ENCODE assay signal across 23 cellular contexts in genomic region chr18:44238449-44238848, GRCh38.
"Had no signal": no experiment of that assay in that cellular context is flagged by ENCODE, and none has a peak within 500 bp of the region (broad histone marks: within the 10 kb centered on the region; RNA-seq: fewer than 3 reads in every experiment).

No MANE protein-coding gene starts in this region.

- H3K9me3 ChIP-seq: sigmoid colon, upper lobe of left lung had no signal

- H3K27me3 ChIP-seq: hepatocyte, sigmoid colon, upper lobe of left lung had no signal

- H3K4me2 ChIP-seq: hepatocyte had no signal

- H3K27ac Mint-ChIP-seq: activated CD4-positive, alpha-beta T cell treated with anti-CD3 and anti-CD28 coated beads, Interleukin-2, amount 10 ng/mL, durations not matched to agents 7 days and 5 days; activated CD8-positive, alpha-beta memory T cell treated with anti-CD3 and anti-CD28 coated beads, Interleukin-2, amount 10 ng/mL, durations not matched to agents 7 days and 5 days; activated CD8-positive, alpha-beta T cell treated with anti-CD3 and anti-CD28 coated beads for 36 hours; activated naive CD4-positive, alpha-beta T cell treated with anti-CD3 and anti-CD28 coated beads, Interleukin-2, amount 50 U/mL, for 24 hours; activated T-helper 1 cell treated with anti-CD3 and anti-CD28 coated beads, Interleukin-12 subunit alpha, Interleukin-12 subunit beta, Interleukin-2, Interleukin-4 antibody, amounts not matched to agents 30 ng/mL and 10 ng/mL and 1 ng/mL, durations not matched to agents 14 hours and 24 hours and 36 hours; immature natural killer cell; natural killer cell had no signal

- ATAC-seq: activated CD8-positive, alpha-beta memory T cell treated with anti-CD3 and anti-CD28 coated beads, Interleukin-2, amount 10 ng/mL, durations not matched to agents 7 days and 5 days; activated CD8-positive, alpha-beta T cell treated with anti-CD3 and anti-CD28 coated beads for 36 hours; left ventricle myocardium superior; natural killer cell had no signal

- H3K27ac ChIP-seq: hepatocyte, sigmoid colon, upper lobe of left lung, VCaP had no signal

- H3K36me3 Mint-ChIP-seq: activated CD8-positive, alpha-beta memory T cell treated with anti-CD3 and anti-CD28 coated beads, Interleukin-2, amount 10 ng/mL, durations not matched to agents 7 days and 5 days; activated naive CD4-positive, alpha-beta T cell treated with anti-CD3 and anti-CD28 coated beads, Interleukin-2, amount 50 U/mL, for 24 hours; immature natural killer cell; natural killer cell had no signal

- H3K4me1 ChIP-seq: upper lobe of left lung had no signal

- H3K4me3 ChIP-seq: hepatocyte, sigmoid colon, upper lobe of left lung had no signal

- H3K27me3 Mint-ChIP-seq: activated CD4-positive, alpha-beta T cell treated with anti-CD3 and anti-CD28 coated beads, Interleukin-2, amount 10 ng/mL, durations not matched to agents 7 days and 5 days; activated CD8-positive, alpha-beta memory T cell treated with anti-CD3 and anti-CD28 coated beads, Interleukin-2, amount 10 ng/mL, durations not matched to agents 7 days and 5 days; activated CD8-positive, alpha-beta T cell treated with anti-CD3 and anti-CD28 coated beads for 36 hours; activated naive CD4-positive, alpha-beta T cell treated with anti-CD3 and anti-CD28 coated beads, Interleukin-2, amount 50 U/mL, for 24 hours had no signal

- H3K9me3 Mint-ChIP-seq: activated CD4-positive, alpha-beta T cell treated with anti-CD3 and anti-CD28 coated beads, Interleukin-2, amount 10 ng/mL, durations not matched to agents 7 days and 5 days; activated CD8-positive, alpha-beta T cell treated with anti-CD3 and anti-CD28 coated beads for 36 hours; activated T-helper 1 cell treated with anti-CD3 and anti-CD28 coated beads, Interleukin-12 subunit alpha, Interleukin-12 subunit beta, Interleukin-2, Interleukin-4 antibody, amounts not matched to agents 30 ng/mL and 10 ng/mL and 1 ng/mL, durations not matched to agents 14 hours and 24 hours and 36 hours; natural killer cell had no signal

- H2AFZ ChIP-seq: hepatocyte had no signal

- DNase-seq: activated CD4-positive, alpha-beta T cell treated with anti-CD3 and anti-CD28 coated beads, Interleukin-2, amount 10 ng/mL, durations not matched to agents 7 days and 5 days; activated CD4-positive, CD25-positive, alpha-beta regulatory T cell treated with anti-CD3 and anti-CD28 coated beads, Interleukin-2, amount 50 U/mL, for 72 hours; activated CD8-positive, alpha-beta memory T cell treated with anti-CD3 and anti-CD28 coated beads, Interleukin-2, amount 10 ng/mL, durations not matched to agents 7 days and 5 days; activated CD8-positive, alpha-beta T cell treated with anti-CD3 and anti-CD28 coated beads for 36 hours; activated gamma-delta T cell treated with Interleukin-2 at 50 U/mL for 16 hours; activated T-cell treated with anti-CD3 and anti-CD28 coated beads for 4 hours; aorta; cerebellar nuclear complex; cortex of kidney; foreskin melanocyte; glutamatergic neuron; immature natural killer cell; left ventricle myocardium superior; midbrain; natural killer cell; sigmoid colon; stimulated activated CD4-positive, alpha-beta T cell treated with anti-CD3 and anti-CD28 coated beads, Interleukin-4, amount 100 ng/mL, for 24 hours; stimulated activated naive CD4-positive, alpha-beta T cell treated with Interleukin-2 at 50 U/mL for 16 hours; upper lobe of left lung had no signal

- H3K4me1 Mint-ChIP-seq: activated CD4-positive, alpha-beta T cell treated with anti-CD3 and anti-CD28 coated beads, Interleukin-2, amount 10 ng/mL, durations not matched to agents 7 days and 5 days; activated CD8-positive, alpha-beta memory T cell treated with anti-CD3 and anti-CD28 coated beads, Interleukin-2, amount 10 ng/mL, durations not matched to agents 7 days and 5 days; activated naive CD4-positive, alpha-beta T cell treated with anti-CD3 and anti-CD28 coated beads, Interleukin-2, amount 50 U/mL, for 24 hours; immature natural killer cell; natural killer cell had no signal

- H3K36me3 ChIP-seq: sigmoid colon, upper lobe of left lung had no signal

- H3K4me3 Mint-ChIP-seq: activated CD4-positive, alpha-beta T cell treated with anti-CD3 and anti-CD28 coated beads, Interleukin-2, amount 10 ng/mL, durations not matched to agents 7 days and 5 days; activated CD8-positive, alpha-beta memory T cell treated with anti-CD3 and anti-CD28 coated beads, Interleukin-2, amount 10 ng/mL, durations not matched to agents 7 days and 5 days; activated CD8-positive, alpha-beta T cell treated with anti-CD3 and anti-CD28 coated beads for 36 hours; activated naive CD4-positive, alpha-beta T cell treated with anti-CD3 and anti-CD28 coated beads, Interleukin-2, amount 50 U/mL, for 24 hours; activated T-helper 1 cell treated with anti-CD3 and anti-CD28 coated beads, Interleukin-12 subunit alpha, Interleukin-12 subunit beta, Interleukin-2, Interleukin-4 antibody, amounts not matched to agents 30 ng/mL and 10 ng/mL and 1 ng/mL, durations not matched to agents 14 hours and 24 hours and 36 hours; immature natural killer cell; natural killer cell had no signal

- H3K79me2 ChIP-seq: hepatocyte had no signal
